Comparison of ENCODE assay signal across 9 cellular contexts in genomic region chr2:61015971-61016370, GRCh38.
DNase-seq lines count a peak whose midpoint lies in the region; ATAC-seq and TF ChIP-seq lines count a peak whose summit lies in the region.
"Had no signal": no experiment of that assay in that cellular context is flagged by ENCODE, and none has a peak within 500 bp of the region (broad histone marks: within the 10 kb centered on the region; RNA-seq: fewer than 3 reads in every experiment).

No MANE protein-coding gene starts in this region.

- CTCF ChIA-PET in HEK293 (lab: Yijun Ruan, JAX): interaction anchor here (0.9 to 1.2 kb wide), 2 partner anchors 10 to 17 kb away, joined by 3 to 4 read pairs; no protein-coding TSS in a partner anchor

- H3K9ac ChIP-seq in SK-N-MC (ENCODE audit: insufficient read length): peak overlapping the region; percentile 90

- H3K4me1 ChIP-seq in HEK293 (ENCODE audit: control insufficient read depth, insufficient read depth, low read length): peaks cover 5% of the 10 kb centered on the region

- TF ChIP-seq CTCF in HEK293 (tag by site-specific recombination; IDR thresholded peaks at IDR 0.05) (no peak), fibroblast of pulmonary artery (IDR thresholded peaks at IDR 0.05; ENCODE audit: low read length, missing control alignments) (no peak)

- ATAC-seq in GM18868 (IDR thresholded peaks at IDR 0.05; ENCODE audit: unreplicated experiment): no peak

- H3K27ac ChIP-seq in HEK293 (ENCODE audit: extremely low read depth, low read depth, low read length) (no peak overlapping the region), SK-N-MC (no peak overlapping the region)

- H3K9me3 ChIP-seq in HEK293 (ENCODE audit: control insufficient read depth, insufficient read depth, low read depth, low read length) (no peaks in the 10 kb centered on the region), SK-N-MC (ENCODE audit: low read depth, low read length) (no peaks in the 10 kb centered on the region)
- H3K9me3 ChIP-seq: neutrophil had no signal

- H3K36me3 ChIP-seq in HEK293 (ENCODE audit: control insufficient read depth in 2 of 2, insufficient read depth in 1 of 2, low read length in 2 of 2) (peaks cover 1 to 5% of the 10 kb centered on the region in 2 experiments; a peak in 2 of 3 replicates), SK-N-MC (ENCODE audit: insufficient read depth, low read length) (peaks cover 7% of the 10 kb centered on the region)

- POLR2A ChIA-PET in HEK293 (lab: Yijun Ruan, JAX): interaction anchor here (1.1 kb wide), 1 partner anchor 13 kb away, joined by 3 read pairs; no protein-coding TSS in a partner anchor

- DNase-seq in SK-N-MC (ENCODE audit: low read depth, low spot score) (no peak), fibroblast of pulmonary artery (ENCODE audit: low read depth) (no peak), skeletal muscle cell (ENCODE audit: low read depth) (no peak), NCI-H2171 treated with DMSO at 0.1 percent for 48 hours (lab: John Stamatoyannopoulos, UW) (no peak), NCI-H345 treated with DMSO at 0.1 percent for 48 hours (lab: John Stamatoyannopoulos, UW; ENCODE audit: unreplicated experiment) (no peak), UCSD-AML1 (lab: John Stamatoyannopoulos, UW; ENCODE audit: unreplicated experiment) (no peak)

- H3K4me3 ChIP-seq in HEK293 (ENCODE audit: low read depth, low read length) (peak overlapping the region; percentile 84), SK-N-MC (peak overlapping the region; percentile 91), fibroblast of pulmonary artery (replicated peaks; ENCODE audit: low read depth, low read length) (peak overlapping the region; percentile 99), skeletal muscle cell (ENCODE audit: low read depth, low read length) (peak overlapping the region; percentile 98)

TF ChIP-seq in HEK293, 187 proteins besides CTCF, POLR2A, EP300 and RAD21:
- TF ChIP-seq, protein P1, sequence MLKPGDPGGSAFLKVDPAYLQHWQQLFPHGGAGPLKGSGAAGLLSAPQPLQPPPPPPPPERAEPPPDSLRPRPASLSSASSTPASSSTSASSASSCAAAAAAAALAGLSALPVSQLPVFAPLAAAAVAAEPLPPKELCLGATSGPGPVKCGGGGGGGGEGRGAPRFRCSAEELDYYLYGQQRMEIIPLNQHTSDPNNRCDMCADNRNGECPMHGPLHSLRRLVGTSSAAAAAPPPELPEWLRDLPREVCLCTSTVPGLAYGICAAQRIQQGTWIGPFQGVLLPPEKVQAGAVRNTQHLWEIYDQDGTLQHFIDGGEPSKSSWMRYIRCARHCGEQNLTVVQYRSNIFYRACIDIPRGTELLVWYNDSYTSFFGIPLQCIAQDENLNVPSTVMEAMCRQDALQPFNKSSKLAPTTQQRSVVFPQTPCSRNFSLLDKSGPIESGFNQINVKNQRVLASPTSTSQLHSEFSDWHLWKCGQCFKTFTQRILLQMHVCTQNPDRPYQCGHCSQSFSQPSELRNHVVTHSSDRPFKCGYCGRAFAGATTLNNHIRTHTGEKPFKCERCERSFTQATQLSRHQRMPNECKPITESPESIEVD (tag by site-specific recombination; IDR thresholded peaks at IDR 0.05): peak; percentile 20; the same call in 1 of the 2 replicates
- no peak for TF ChIP-seq KLF16 (tag by site-specific recombination; IDR thresholded peaks at IDR 0.05)
